ENCODE assay signal across 8 cellular contexts in genomic region chr6:158536084-158536890, GRCh38. TPM values are rescaled to one million over a fixed set of nuclear protein-coding genes. Genes with fewer than 3 reads are reported as not detected.
DNase-seq lines count a peak whose midpoint lies in the region; ATAC-seq and TF ChIP-seq lines count a peak whose summit lies in the region.

No MANE protein-coding gene starts in this region.

- WGBS in upper lobe of left lung, 2 donors, result 2 to 4% methylated on average over 33 to 61 of the region's 75 CpGs

- no peak for TF ChIP-seq CTCF in glutamatergic neuron (IDR thresholded peaks at IDR 0.05; ENCODE audit: partially characterized antibody, unreplicated experiment)
- no peak for TF ChIP-seq CTCF in parathyroid adenoma (IDR thresholded peaks at IDR 0.05)
- TF ChIP-seq CTCF in upper lobe of left lung (IDR thresholded peaks at IDR 0.05), result no peak

- no peaks in the 10 kb centered on the region for H3K9me3 Mint-ChIP-seq in activated naive CD8-positive, alpha-beta T cell treated with anti-CD3 and anti-CD28 coated beads for 36 hours
- peaks cover 9% of the 10 kb centered on the region for H3K9me3 Mint-ChIP-seq in glutamatergic neuron (ENCODE audit: unreplicated experiment)

- peak overlapping the region; percentile 41 for H3K4me3 ChIP-seq in parathyroid adenoma (ENCODE audit: low read depth, low read length)
- H3K4me3 ChIP-seq in upper lobe of left lung, result peak overlapping the region; percentile 48 to 82 (median 61)

- peaks cover 10% of the 10 kb centered on the region for H3K79me2 ChIP-seq in parathyroid adenoma

- H3K9me3 ChIP-seq in parathyroid adenoma (ENCODE audit: control insufficient read depth, low read length), result no peaks in the 10 kb centered on the region
- no peaks in the 10 kb centered on the region for H3K9me3 ChIP-seq in upper lobe of left lung

- TF ChIP-seq POLR2A in upper lobe of left lung (IDR thresholded peaks at IDR 0.05), result no peak

- no peak overlapping the region for H3K27ac Mint-ChIP-seq in activated naive CD8-positive, alpha-beta T cell treated with anti-CD3 and anti-CD28 coated beads for 36 hours
- peak overlapping the region; percentile 79 for H3K27ac Mint-ChIP-seq in glutamatergic neuron (ENCODE audit: unreplicated experiment)

- peak overlapping the region; percentile 59 for H3K4me3 Mint-ChIP-seq in activated naive CD8-positive, alpha-beta T cell treated with anti-CD3 and anti-CD28 coated beads for 36 hours
- H3K4me3 Mint-ChIP-seq in glutamatergic neuron (ENCODE audit: unreplicated experiment), result peak overlapping the region; percentile 78

- H3K36me3 Mint-ChIP-seq in activated naive CD8-positive, alpha-beta T cell treated with anti-CD3 and anti-CD28 coated beads for 36 hours, result no peaks in the 10 kb centered on the region
- peaks cover 13% of the 10 kb centered on the region for H3K36me3 Mint-ChIP-seq in glutamatergic neuron (ENCODE audit: unreplicated experiment)

- DNase-seq in DMS79 (lab: John Stamatoyannopoulos, UW) (peak; percentile 65), LHCN-M2 (ENCODE audit: low read depth) (peak; percentile 72), SW 1271 (lab: John Stamatoyannopoulos, UW) (peak; percentile 11 to 23), glutamatergic neuron (peak; percentile 78), upper lobe of left lung (peak; percentile 46 to 96)
- peak; percentile 67 for DNase-seq in activated naive CD8-positive, alpha-beta T cell treated with anti-CD3 and anti-CD28 coated beads for 36 hours

- ATAC-seq in upper lobe of left lung (ENCODE audit: low FRiP score in 2 of 2), result peak; percentile 82 to 87
- ATAC-seq in HG02938 (IDR thresholded peaks at IDR 0.05; ENCODE audit: unreplicated experiment), result no peak

- peak overlapping the region; percentile 69 for H3K4me2 ChIP-seq in parathyroid adenoma (ENCODE audit: low read length)

- no peaks in the 10 kb centered on the region for H3K36me3 ChIP-seq in parathyroid adenoma (ENCODE audit: control insufficient read depth, insufficient read depth, low read length)
- no peaks in the 10 kb centered on the region for H3K36me3 ChIP-seq in upper lobe of left lung

- no peaks in the 10 kb centered on the region for H3K4me1 Mint-ChIP-seq in activated naive CD8-positive, alpha-beta T cell treated with anti-CD3 and anti-CD28 coated beads for 36 hours
- H3K4me1 Mint-ChIP-seq in glutamatergic neuron (ENCODE audit: low read depth, unreplicated experiment), result peaks cover 26% of the 10 kb centered on the region

- H3K27me3 ChIP-seq in parathyroid adenoma (ENCODE audit: control insufficient read depth, insufficient read depth, low read length) (no peaks in the 10 kb centered on the region), upper lobe of left lung (peaks cover 0 to 15% (median 7%) of the 10 kb centered on the region in 4 donors)

- H2AFZ ChIP-seq in parathyroid adenoma, result peak overlapping the region; percentile 98

- H3K4me1 ChIP-seq in parathyroid adenoma (peaks cover 5% of the 10 kb centered on the region), upper lobe of left lung (peaks cover 15 to 22% (median 16%) of the 10 kb centered on the region in 4 donors)

- peak overlapping the region; percentile 99 for H3K9ac ChIP-seq in parathyroid adenoma

- H3K27me3 Mint-ChIP-seq in activated naive CD8-positive, alpha-beta T cell treated with anti-CD3 and anti-CD28 coated beads for 36 hours, result peaks cover 64% of the 10 kb centered on the region
- peaks cover 2% of the 10 kb centered on the region for H3K27me3 Mint-ChIP-seq in glutamatergic neuron (ENCODE audit: unreplicated experiment)

- H3K27ac ChIP-seq in parathyroid adenoma (peak overlapping the region; percentile 98), upper lobe of left lung (peak overlapping the region in 1 of 4 donors; percentile 48)

- no peak for TF ChIP-seq EP300 in upper lobe of left lung (IDR thresholded peaks at IDR 0.05)

RNA-seq across cellular contexts. Expression of gene TMEM181, which starts 23.6 kb away (rescaled TPM):
- total RNA-seq in LHCN-M2 (2014; rRNA removed) (43.4 and 44.8 TPM in 2 replicates), glutamatergic neuron (ENCODE audit: unreplicated experiment) (44.3 TPM), upper lobe of left lung (10 to 100 TPM; 11.5 to 27.6 (median 18.9) TPM)
- 7.8 TPM for polyA plus RNA-seq in LHCN-M2 (2012)
- total RNA-seq in activated naive CD8-positive, alpha-beta T cell treated with anti-CD3 and anti-CD28 coated beads for 36 hours, result 10 to 100 TPM; 10.1 to 10.5 TPM

Comparison
In these comparisons a context has a peak if more than half of its experiments do, and no peak if none do; other contexts are left out.
1. DNase-seq: peak in every context shown above with its lines; median percentile 78 in glutamatergic neuron; 72 in LHCN-M2; 71 in upper lobe of left lung; 67 in activated naive CD8-positive, alpha-beta T cell treated with anti-CD3 and anti-CD28 coated beads for 36 hours; 65 in DMS79; 17 in SW 1271.